In the genomic region with DNA sequence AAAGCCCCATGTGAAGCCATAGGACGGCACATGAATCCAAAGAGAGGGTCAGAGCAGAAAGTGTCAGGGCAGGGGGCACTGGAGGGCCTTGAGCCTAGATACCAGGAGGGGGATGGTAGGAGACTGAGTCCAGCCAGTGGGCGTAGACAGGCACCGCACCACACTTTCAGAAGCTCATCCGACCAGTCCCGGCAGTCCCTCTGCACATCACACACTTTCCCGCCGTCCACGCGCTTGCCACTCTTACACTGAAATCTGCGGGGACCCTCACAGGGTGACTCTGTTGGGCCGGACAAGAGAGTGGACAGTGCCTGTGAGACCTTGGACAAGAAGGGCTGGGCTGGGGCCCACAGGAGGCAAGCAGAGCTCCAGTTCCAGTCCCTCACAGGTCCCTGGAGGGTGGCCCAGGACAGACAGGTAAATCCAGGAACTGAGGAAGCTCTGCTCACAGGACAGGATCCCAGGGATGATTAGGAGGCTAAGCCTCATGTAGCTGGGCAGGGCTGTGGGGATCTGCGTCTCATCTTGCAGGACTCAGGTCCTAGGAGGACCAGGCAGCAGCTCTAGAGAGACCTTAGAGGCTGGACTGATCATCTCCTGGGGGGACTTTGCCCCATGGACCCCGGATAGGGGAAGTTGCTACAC, we compare ENCODE assay signal across 20 cellular contexts. TPM values are rescaled to one million over a fixed set of nuclear protein-coding genes. Genes with fewer than 3 reads are reported as not detected.
DNase-seq lines count a peak whose midpoint lies in the region; ATAC-seq, FAIRE-seq and TF ChIP-seq lines count a peak whose summit lies in the region.
"Had no signal": no experiment of that assay in that cellular context is flagged by ENCODE, and none has a peak within 500 bp of the region (broad histone marks: within the 10 kb centered on the region; RNA-seq: fewer than 3 reads in every experiment).

No MANE protein-coding gene starts in this region.

- no peaks in the 10 kb centered on the region for H3K27me3 Mint-ChIP-seq in activated CD8-positive, alpha-beta memory T cell treated with anti-CD3 and anti-CD28 coated beads, Interleukin-2, amount 10 ng/mL, durations not matched to agents 7 days and 5 days
- no peaks in the 10 kb centered on the region for H3K27me3 Mint-ChIP-seq in activated CD8-positive, alpha-beta T cell treated with anti-CD3 and anti-CD28 coated beads for 36 hours
- H3K27me3 Mint-ChIP-seq in nephron progenitor cell (ENCODE audit: low read depth, poor library complexity) = no peaks in the 10 kb centered on the region
- H3K27me3 Mint-ChIP-seq: IgD-negative memory B cell had no signal

- no peaks in the 10 kb centered on the region for H3K9me3 Mint-ChIP-seq in activated CD8-positive, alpha-beta memory T cell treated with anti-CD3 and anti-CD28 coated beads, Interleukin-2, amount 10 ng/mL, durations not matched to agents 7 days and 5 days (ENCODE audit: low read depth)
- H3K9me3 Mint-ChIP-seq in activated CD8-positive, alpha-beta T cell treated with anti-CD3 and anti-CD28 coated beads for 36 hours = no peaks in the 10 kb centered on the region
- H3K9me3 Mint-ChIP-seq in nephron progenitor cell = no peaks in the 10 kb centered on the region
- no peaks in the 10 kb centered on the region for H3K9me3 Mint-ChIP-seq in stimulated activated effector memory CD8-positive, alpha-beta T cell treated with anti-CD3 and anti-CD28 coated beads, Interleukin-12 subunit alpha, Interleukin-12 subunit beta, amount 100 ng/mL, for 72 hours
- H3K9me3 Mint-ChIP-seq: IgD-negative memory B cell had no signal

- CTCF ChIA-PET in activated CD8-positive, alpha-beta memory T cell treated with anti-CD3 and anti-CD28 coated beads, Interleukin-2, amount 10 ng/mL, durations not matched to agents 7 days and 5 days (lab: Charles Lee) = interaction anchor here (0.9 to 8.0 kb wide), 3 partner anchors 15 to 120 kb away, joined by 3 to 137 read pairs (median 6); no protein-coding TSS in a partner anchor
- CTCF ChIA-PET in activated CD8-positive, alpha-beta T cell treated with anti-CD3 and anti-CD28 coated beads for 36 hours (lab: Charles Lee) = no interaction called here

- no peak for FAIRE-seq in GM12892 (lab: Jason Lieb, UNC)
- FAIRE-seq: D721Med, H54 had no signal

- POLR2A ChIA-PET in activated CD8-positive, alpha-beta T cell treated with anti-CD3 and anti-CD28 coated beads for 36 hours (lab: Charles Lee) = no interaction called here

- no peaks in the 10 kb centered on the region for H3K4me1 Mint-ChIP-seq in activated CD8-positive, alpha-beta memory T cell treated with anti-CD3 and anti-CD28 coated beads, Interleukin-2, amount 10 ng/mL, durations not matched to agents 7 days and 5 days
- H3K4me1 Mint-ChIP-seq in activated CD8-positive, alpha-beta T cell treated with anti-CD3 and anti-CD28 coated beads for 36 hours (ENCODE audit: low read depth) = no peaks in the 10 kb centered on the region
- H3K4me1 Mint-ChIP-seq in nephron progenitor cell = peaks cover 15% of the 10 kb centered on the region
- H3K4me1 Mint-ChIP-seq in stimulated activated effector memory CD8-positive, alpha-beta T cell treated with anti-CD3 and anti-CD28 coated beads, Interleukin-12 subunit alpha, Interleukin-12 subunit beta, amount 100 ng/mL, for 72 hours = peaks cover 19% of the 10 kb centered on the region

- ATAC-seq in activated CD8-positive, alpha-beta memory T cell treated with anti-CD3 and anti-CD28 coated beads, Interleukin-2, amount 10 ng/mL, durations not matched to agents 7 days and 5 days = no peak
- no peak for ATAC-seq in activated CD8-positive, alpha-beta T cell treated with anti-CD3 and anti-CD28 coated beads for 36 hours
- ATAC-seq in stimulated activated effector memory CD8-positive, alpha-beta T cell treated with anti-CD3 and anti-CD28 coated beads, Interleukin-12 subunit alpha, Interleukin-12 subunit beta, amount 100 ng/mL, for 72 hours = no peak

- no peak overlapping the region for H3K4me3 Mint-ChIP-seq in activated CD8-positive, alpha-beta memory T cell treated with anti-CD3 and anti-CD28 coated beads, Interleukin-2, amount 10 ng/mL, durations not matched to agents 7 days and 5 days
- no peak overlapping the region for H3K4me3 Mint-ChIP-seq in activated CD8-positive, alpha-beta T cell treated with anti-CD3 and anti-CD28 coated beads for 36 hours
- H3K4me3 Mint-ChIP-seq in nephron progenitor cell = no peak overlapping the region
- H3K4me3 Mint-ChIP-seq in stimulated activated effector memory CD8-positive, alpha-beta T cell treated with anti-CD3 and anti-CD28 coated beads, Interleukin-12 subunit alpha, Interleukin-12 subunit beta, amount 100 ng/mL, for 72 hours = no peak overlapping the region
- H3K4me3 Mint-ChIP-seq: IgD-negative memory B cell had no signal

- intact Hi-C loops in activated CD8-positive, alpha-beta T cell treated with anti-CD3 and anti-CD28 coated beads for 36 hours (cut with micrococcal nuclease) = no loop called here

- no peak for TF ChIP-seq POLR2A in GM12892 (IDR thresholded peaks at IDR 0.05; ENCODE audit: low read depth, low read length)

- TF ChIP-seq CTCF in activated CD8-positive, alpha-beta T cell treated with anti-CD3 and anti-CD28 coated beads for 36 hours (IDR thresholded peaks at IDR 0.05) = no peak
- no peak for TF ChIP-seq CTCF in nephron progenitor cell (IDR thresholded peaks at IDR 0.05)

- DNase-seq in activated CD8-positive, alpha-beta memory T cell treated with anti-CD3 and anti-CD28 coated beads, Interleukin-2, amount 10 ng/mL, durations not matched to agents 7 days and 5 days = no peak
- DNase-seq in activated CD8-positive, alpha-beta memory T cell treated with anti-CD3 and anti-CD28 coated beads for 24 hours = no peak
- DNase-seq in activated CD8-positive, alpha-beta T cell treated with anti-CD3 and anti-CD28 coated beads for 36 hours = no peak
- DNase-seq in nephron progenitor cell (no peak), GM12892 (ENCODE audit: insufficient read length) (no peak), MV-4-11 (lab: John Stamatoyannopoulos, UW) (no peak), DMS79 (lab: John Stamatoyannopoulos, UW) (no peak)
- DNase-seq in stimulated activated effector memory CD8-positive, alpha-beta T cell treated with anti-CD3 and anti-CD28 coated beads, Interleukin-12 subunit alpha, Interleukin-12 subunit beta, amount 100 ng/mL, for 72 hours (ENCODE audit: low spot score in 2 of 2) = no peak
- DNase-seq: AML-193, Karpas-422, NCI-H1417, NCI-H1694 treated with DMSO at 0.1 percent for 48 hours, NCI-H2081 treated with DMSO at 0.1 percent for 48 hours, NCI-H2171 treated with DMSO at 0.1 percent for 48 hours, NCI-H524 treated with DMSO at 0.1 percent for 48 hours, NCI-H82, SHP77 had no signal

- peaks cover 25% of the 10 kb centered on the region for H3K36me3 Mint-ChIP-seq in activated CD8-positive, alpha-beta memory T cell treated with anti-CD3 and anti-CD28 coated beads, Interleukin-2, amount 10 ng/mL, durations not matched to agents 7 days and 5 days
- H3K36me3 Mint-ChIP-seq in activated CD8-positive, alpha-beta T cell treated with anti-CD3 and anti-CD28 coated beads for 36 hours (ENCODE audit: low read depth) = peaks cover 51% of the 10 kb centered on the region
- peaks cover 41% of the 10 kb centered on the region for H3K36me3 Mint-ChIP-seq in nephron progenitor cell (ENCODE audit: low read depth)
- peaks cover 85% of the 10 kb centered on the region for H3K36me3 Mint-ChIP-seq in stimulated activated effector memory CD8-positive, alpha-beta T cell treated with anti-CD3 and anti-CD28 coated beads, Interleukin-12 subunit alpha, Interleukin-12 subunit beta, amount 100 ng/mL, for 72 hours
- H3K36me3 Mint-ChIP-seq: IgD-negative memory B cell had no signal

- H3K27ac Mint-ChIP-seq in activated CD8-positive, alpha-beta memory T cell treated with anti-CD3 and anti-CD28 coated beads, Interleukin-2, amount 10 ng/mL, durations not matched to agents 7 days and 5 days = peak overlapping the region; percentile 62
- peak overlapping the region; percentile 11 for H3K27ac Mint-ChIP-seq in activated CD8-positive, alpha-beta T cell treated with anti-CD3 and anti-CD28 coated beads for 36 hours
- peak overlapping the region; percentile 28 for H3K27ac Mint-ChIP-seq in nephron progenitor cell
- H3K27ac Mint-ChIP-seq in stimulated activated effector memory CD8-positive, alpha-beta T cell treated with anti-CD3 and anti-CD28 coated beads, Interleukin-12 subunit alpha, Interleukin-12 subunit beta, amount 100 ng/mL, for 72 hours = peak overlapping the region; percentile 45

RNA-seq across cellular contexts. Expression of a gene that starts 36.3 kb away (rescaled TPM):
- total RNA-seq in activated CD8-positive, alpha-beta memory T cell treated with anti-CD3 and anti-CD28 coated beads, Interleukin-2, amount 10 ng/mL, durations not matched to agents 7 days and 5 days = 10 to 100 TPM; 72.9 to 80.1 TPM
- 10 to 100 TPM; 90.9 to 91.4 TPM for total RNA-seq in activated CD8-positive, alpha-beta T cell treated with anti-CD3 and anti-CD28 coated beads for 36 hours
- polyA plus RNA-seq in GM12892 (2012; ENCODE audit: missing spikeins) = 104 TPM

RNA-seq across cellular contexts. Expression of a gene that starts 53.2 kb away (rescaled TPM):
- total RNA-seq in activated CD8-positive, alpha-beta memory T cell treated with anti-CD3 and anti-CD28 coated beads, Interleukin-2, amount 10 ng/mL, durations not matched to agents 7 days and 5 days = 10 to 100 TPM; 65.1 to 82.5 TPM
- total RNA-seq in activated CD8-positive, alpha-beta T cell treated with anti-CD3 and anti-CD28 coated beads for 36 hours = 10 to 100 TPM; 39.9 to 41.6 TPM
- 16.3 TPM for polyA plus RNA-seq in GM12892 (2012; ENCODE audit: missing spikeins)

RNA-seq across cellular contexts. Expression of a gene that starts 54.2 kb away (rescaled TPM):
- total RNA-seq in activated CD8-positive, alpha-beta memory T cell treated with anti-CD3 and anti-CD28 coated beads, Interleukin-2, amount 10 ng/mL, durations not matched to agents 7 days and 5 days = 10 to 100 TPM; 41.4 to 48.2 TPM
- 10 to 100 TPM; 35.3 to 36.4 TPM for total RNA-seq in activated CD8-positive, alpha-beta T cell treated with anti-CD3 and anti-CD28 coated beads for 36 hours
- polyA plus RNA-seq in GM12892 (2012; ENCODE audit: missing spikeins) = 41.5 TPM

Comparison
In these comparisons a context has a peak if more than half of its experiments do, and no peak if none do; other contexts are left out.
1. H3K27ac Mint-ChIP-seq: peak in every context shown above with its lines; median percentile 62 in activated CD8-positive, alpha-beta memory T cell treated with anti-CD3 and anti-CD28 coated beads, Interleukin-2, amount 10 ng/mL, durations not matched to agents 7 days and 5 days; 45 in stimulated activated effector memory CD8-positive, alpha-beta T cell treated with anti-CD3 and anti-CD28 coated beads, Interleukin-12 subunit alpha, Interleukin-12 subunit beta, amount 100 ng/mL, for 72 hours; 28 in nephron progenitor cell; 11 in activated CD8-positive, alpha-beta T cell treated with anti-CD3 and anti-CD28 coated beads for 36 hours.